ENCODE assay signal across 22 cellular contexts in the genomic region with DNA sequence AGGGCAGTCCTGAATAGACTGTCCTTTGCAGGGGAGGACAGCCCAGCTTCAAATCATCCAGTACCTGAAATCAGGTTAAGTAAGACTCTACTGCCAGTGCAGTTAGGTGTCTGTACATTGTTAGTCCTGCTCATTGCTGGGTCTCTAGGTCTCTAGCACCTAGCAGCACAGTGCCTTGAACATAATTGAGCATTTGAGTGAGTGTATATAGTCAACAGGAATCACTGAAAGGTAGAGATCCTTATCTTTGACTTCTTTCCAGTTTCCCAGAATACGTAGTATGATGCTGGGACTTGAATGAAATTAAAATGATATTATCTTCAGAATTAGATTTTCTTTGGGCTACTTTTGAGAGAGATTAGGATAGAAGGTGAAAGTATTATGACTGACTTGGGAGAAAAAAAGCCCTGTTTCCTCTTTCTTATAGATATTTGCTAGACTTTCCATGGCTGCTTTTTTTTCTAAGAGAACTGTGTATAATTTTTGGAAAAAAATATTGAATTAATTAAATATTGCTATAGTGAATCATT. TPM values are rescaled to one million over a fixed set of nuclear protein-coding genes. Genes with fewer than 3 reads are reported as not detected.
DNase-seq lines count a peak whose midpoint lies in the region; ATAC-seq and TF ChIP-seq lines count a peak whose summit lies in the region.
"Had no signal": no experiment of that assay in that cellular context is flagged by ENCODE, and none has a peak within 500 bp of the region (broad histone marks: within the 10 kb centered on the region; RNA-seq: fewer than 3 reads in every experiment).

No MANE protein-coding gene starts in this region.

- DNase-seq in GM23248 (peak; percentile 4), RWPE2 (ENCODE audit: low spot score) (no peak), left cardiac atrium (no peak), tibial nerve (ENCODE audit: low spot score in 2 of 2) (no peak), PC-9 (no peak), GM10248 (ENCODE audit: extremely low spot score) (no peak)
- DNase-seq: 8988T; ACHN; AML-193; BE2C; Caco-2; CD4-positive, CD25-positive, alpha-beta regulatory T cell; CD8-positive, alpha-beta T cell; DMS153; DND-41; GOT3 had no signal

- no peaks in the 10 kb centered on the region for H3K9me3 ChIP-seq in BLaER1
- no peaks in the 10 kb centered on the region for H3K9me3 ChIP-seq in GM23248 (ENCODE audit: low read depth)
- H3K9me3 ChIP-seq in RWPE2 (ENCODE audit: severe bottlenecking), result peaks cover 11% of the 10 kb centered on the region
- H3K9me3 ChIP-seq in tibial nerve, result peaks cover 0 to 16% (median 0%) of the 10 kb centered on the region in 4 donors
- no peaks in the 10 kb centered on the region for H3K9me3 ChIP-seq in PC-9 (ENCODE audit: insufficient read depth, low read depth)
- H3K9me3 ChIP-seq: A549, BE2C, HAP-1 had no signal

- H3K27ac ChIP-seq in BLaER1 (no peak overlapping the region), GM23248 (no peak overlapping the region), RWPE2 (ENCODE audit: poor library complexity, severe bottlenecking) (no peak overlapping the region), tibial nerve (no peak overlapping the region), PC-9 (no peak overlapping the region)
- H3K27ac ChIP-seq: A549, C4-2B had no signal

- H3K4me1 ChIP-seq in BLaER1, result peaks cover 9% of the 10 kb centered on the region
- H3K4me1 ChIP-seq in GM23248 (ENCODE audit: insufficient read depth), result peaks cover 24% of the 10 kb centered on the region
- peaks cover 8% of the 10 kb centered on the region for H3K4me1 ChIP-seq in RWPE2 (ENCODE audit: insufficient read depth, poor library complexity, severe bottlenecking)
- no peaks in the 10 kb centered on the region for H3K4me1 ChIP-seq in tibial nerve
- H3K4me1 ChIP-seq in PC-9 (replicated peaks; ENCODE audit: insufficient read depth), result no peaks in the 10 kb centered on the region
- H3K4me1 ChIP-seq: A549, BE2C, Caco-2, HAP-1 had no signal

- H3K27me3 ChIP-seq in BLaER1 (no peaks in the 10 kb centered on the region), GM23248 (replicated peaks; ENCODE audit: insufficient read depth) (no peaks in the 10 kb centered on the region), RWPE2 (ENCODE audit: insufficient read depth, poor library complexity, severe bottlenecking) (no peaks in the 10 kb centered on the region), tibial nerve (no peaks in the 10 kb centered on the region), PC-9 (ENCODE audit: insufficient read depth, low read depth) (no peaks in the 10 kb centered on the region)
- H3K27me3 ChIP-seq: BE2C had no signal

- no TSS peak for BruUV-seq in PC-9 (replicated peaks; lab: Mats Ljungman, UMichigan)

- H3K36me3 ChIP-seq in BLaER1, result no peaks in the 10 kb centered on the region
- H3K36me3 ChIP-seq in GM23248 (ENCODE audit: low read depth), result no peaks in the 10 kb centered on the region
- peaks cover 9% of the 10 kb centered on the region; the same call in 1 of the 2 replicates for H3K36me3 ChIP-seq in RWPE2 (ENCODE audit: low read depth)
- no peaks in the 10 kb centered on the region for H3K36me3 ChIP-seq in tibial nerve
- no peaks in the 10 kb centered on the region for H3K36me3 ChIP-seq in PC-9 (ENCODE audit: low read depth)
- H3K36me3 ChIP-seq: BE2C had no signal

- peak overlapping the region; percentile 24; the same call in 1 of the 2 replicates for H3K4me2 ChIP-seq in BLaER1
- peak overlapping the region; percentile 19 for H3K4me2 ChIP-seq in GM23248 (ENCODE audit: unreplicated experiment)
- no peak overlapping the region for H3K4me2 ChIP-seq in PC-9
- H3K4me2 ChIP-seq: A549 had no signal

- H3K9ac ChIP-seq in BLaER1, result no peak overlapping the region
- no peak overlapping the region for H3K9ac ChIP-seq in GM23248

- POLR2A ChIA-PET in PC-9 (lab: Charles Lee; ENCODE audit: unreplicated experiment), result no interaction called here
- POLR2A ChIA-PET in GM10248 (lab: Yijun Ruan, JAX), result no interaction called here

- no peak for TF ChIP-seq POLR2A in tibial nerve (IDR thresholded peaks at IDR 0.05)

- no peak for TF ChIP-seq EP300 in tibial nerve (IDR thresholded peaks at IDR 0.05)

- H3K4me3 ChIP-seq in BLaER1 (no peak overlapping the region), GM23248 (no peak overlapping the region), RWPE2 (ENCODE audit: severe bottlenecking) (no peak overlapping the region), tibial nerve (no peak overlapping the region), PC-9 (no peak overlapping the region)
- H3K4me3 ChIP-seq: A549, GM12878, HAP-1 had no signal

- 58 to 71% methylated on average over 1 of the region's 1 CpG for WGBS in GM23248 (ENCODE audit: low coverage in 1 of 2, low lambda C conversion rate in 2 of 2, missing lambda C conversion rate in 2 of 2), 2 experiments
- 85 to 86% methylated on average over 1 of the region's 1 CpG for WGBS in tibial nerve, 2 donors

- no peaks in the 10 kb centered on the region for H4K20me1 ChIP-seq in BLaER1
- no peaks in the 10 kb centered on the region for H4K20me1 ChIP-seq in GM23248 (ENCODE audit: insufficient read depth)
- no peaks in the 10 kb centered on the region for H4K20me1 ChIP-seq in PC-9 (ENCODE audit: insufficient read depth)

- H3F3A ChIP-seq in GM23248 (ENCODE audit: insufficient read depth) (0 out of 2 replicates have a peak, but pooled peaks cover 13% of the 10 kb centered on the region), PC-9 (ENCODE audit: insufficient read depth, low read depth) (no peaks in the 10 kb centered on the region)

- H3K9me2 ChIP-seq in GM23248 (ENCODE audit: insufficient read depth) (no peaks in the 10 kb centered on the region), PC-9 (ENCODE audit: insufficient read depth) (no peaks in the 10 kb centered on the region)

- intact Hi-C loops in left cardiac atrium (cut with DNase I) (no loop called here), PC-9 (cut with micrococcal nuclease; ENCODE audit: unreplicated experiment) (no loop called here)

- ATAC-seq in RWPE2 (ENCODE audit: low read depth), result peak; percentile 23; the same call in 1 of the 3 replicates
- ATAC-seq in SK-N-SH treated with all-trans-retinoic acid at 6 μM for 48 hours, result peak; percentile 50
- ATAC-seq in left cardiac atrium, result no peak
- ATAC-seq: A549; CD8-positive, alpha-beta T cell; GM12878 had no signal

- H2AFZ ChIP-seq in GM23248 (0 out of 2 replicates have a peak overlapping the region, but pooled peaks have one; percentile 7), PC-9 (no peak overlapping the region)

- TF ChIP-seq CTCF in RWPE2 (IDR thresholded peaks at IDR 0.05; ENCODE audit: poor library complexity, severe bottlenecking) (no peak), tibial nerve (IDR thresholded peaks at IDR 0.05) (no peak), PC-9 (conservative IDR thresholded peaks at IDR 0.05) (no peak), GM10248 (IDR thresholded peaks at IDR 0.05; ENCODE audit: control extremely low read depth, extremely low read depth, low read depth, missing control alignments) (no peak)

- in situ Hi-C loops in GM23248 (cut with MboI), result no loop called here

- CTCF ChIA-PET in PC-9 (lab: Charles Lee) (no interaction called here), GM10248 (lab: Yijun Ruan, JAX) (no interaction called here)

- no peaks in the 10 kb centered on the region for H3K79me2 ChIP-seq in GM23248 (ENCODE audit: insufficient read depth)
- no peaks in the 10 kb centered on the region for H3K79me2 ChIP-seq in PC-9 (ENCODE audit: low read depth)

TF ChIP-seq in SK-N-SH treated with all-trans-retinoic acid at 6 μM for 48 hours, 23 proteins besides CTCF, POLR2A, EP300 and RAD21 (continues in another document):
- TF ChIP-seq ESRRG (CRISPR knock-in tag; IDR thresholded peaks at IDR 0.05) (no peak), RARB (CRISPR knock-in tag; IDR thresholded peaks at IDR 0.05) (no peak), TCF4 (CRISPR knock-in tag; IDR thresholded peaks at IDR 0.05; ENCODE audit: borderline replicate concordance) (no peak), GLIS3 (CRISPR knock-in tag; IDR thresholded peaks at IDR 0.05) (no peak)
- TF ChIP-seq, protein P1, sequence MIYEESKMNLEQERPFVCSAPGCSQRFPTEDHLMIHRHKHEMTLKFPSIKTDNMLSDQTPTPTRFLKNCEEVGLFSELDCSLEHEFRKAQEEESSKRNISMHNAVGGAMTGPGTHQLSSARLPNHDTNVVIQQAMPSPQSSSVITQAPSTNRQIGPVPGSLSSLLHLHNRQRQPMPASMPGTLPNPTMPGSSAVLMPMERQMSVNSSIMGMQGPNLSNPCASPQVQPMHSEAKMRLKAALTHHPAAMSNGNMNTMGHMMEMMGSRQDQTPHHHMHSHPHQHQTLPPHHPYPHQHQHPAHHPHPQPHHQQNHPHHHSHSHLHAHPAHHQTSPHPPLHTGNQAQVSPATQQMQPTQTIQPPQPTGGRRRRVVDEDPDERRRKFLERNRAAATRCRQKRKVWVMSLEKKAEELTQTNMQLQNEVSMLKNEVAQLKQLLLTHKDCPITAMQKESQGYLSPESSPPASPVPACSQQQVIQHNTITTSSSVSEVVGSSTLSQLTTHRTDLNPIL (CRISPR knock-in tag; IDR thresholded peaks at IDR 0.05; ENCODE audit: low read depth), result no peak
- TF ChIP-seq, protein P2, sequence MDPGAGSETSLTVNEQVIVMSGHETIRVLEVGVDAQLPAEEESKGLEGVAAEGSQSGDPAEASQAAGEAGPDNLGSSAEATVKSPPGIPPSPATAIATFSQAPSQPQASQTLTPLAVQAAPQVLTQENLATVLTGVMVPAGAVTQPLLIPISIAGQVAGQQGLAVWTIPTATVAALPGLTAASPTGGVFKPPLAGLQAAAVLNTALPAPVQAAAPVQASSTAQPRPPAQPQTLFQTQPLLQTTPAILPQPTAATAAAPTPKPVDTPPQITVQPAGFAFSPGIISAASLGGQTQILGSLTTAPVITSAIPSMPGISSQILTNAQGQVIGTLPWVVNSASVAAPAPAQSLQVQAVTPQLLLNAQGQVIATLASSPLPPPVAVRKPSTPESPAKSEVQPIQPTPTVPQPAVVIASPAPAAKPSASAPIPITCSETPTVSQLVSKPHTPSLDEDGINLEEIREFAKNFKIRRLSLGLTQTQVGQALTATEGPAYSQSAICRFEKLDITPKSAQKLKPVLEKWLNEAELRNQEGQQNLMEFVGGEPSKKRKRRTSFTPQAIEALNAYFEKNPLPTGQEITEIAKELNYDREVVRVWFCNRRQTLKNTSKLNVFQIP (CRISPR knock-in tag; IDR thresholded peaks at IDR 0.05; ENCODE audit: borderline replicate concordance, low read depth), result no peak

RNA-seq across cellular contexts. Expression of a gene that starts 51.4 kb away (rescaled TPM):
- total RNA-seq in GM23248 (2014; rRNA removed; shearing (Covaris generic)), result under 0.01 and 0.22 TPM in 2 replicates
- 0.11 TPM in 2 replicates for polyA plus RNA-seq in GM23248 (2016; fragmentation: Nextera tagmentation; extraction: Ambion mirVana)
- under 1 TPM; 0.18 to 0.29 TPM for total RNA-seq in left cardiac atrium
- total RNA-seq in tibial nerve, result 1 to 10 TPM; 1.2 to 9.0 (median 3.4) TPM
- total RNA-seq in PC-9 (2021), result not detected in 2 replicates
- total RNA-seq: CD8-positive, alpha-beta T cell had no signal

Comparison
In these comparisons a context has a peak if more than half of its experiments do, and no peak if none do; other contexts are left out.
1. ATAC-seq: peak in RWPE2 (single experiment) and SK-N-SH treated with all-trans-retinoic acid at 6 μM for 48 hours (single experiment); none in left cardiac atrium (0 of 2).